ENCODE assay signal across 18 cellular contexts in genomic region chr2:242034996-242035814, GRCh38.
"Had no signal": no experiment of that assay in that cellular context is flagged by ENCODE, and none has a peak within 500 bp of the region (broad histone marks: within the 10 kb centered on the region; RNA-seq: fewer than 3 reads in every experiment).

No MANE protein-coding gene starts in this region.

- H3K4me3 Mint-ChIP-seq: activated CD4-positive, alpha-beta T cell treated with anti-CD3 and anti-CD28 coated beads, Interleukin-2, amount 10 ng/mL, durations not matched to agents 7 days and 5 days; activated T-cell treated with anti-CD3 and anti-CD28 coated beads, Interleukin-2, amount 50 U/mL, for 4 hours; naive B cell; T-helper 1 cell treated with Interleukin-12 subunit alpha and Interleukin-12 subunit beta and Interleukin-4 antibody, amounts not matched to agents 30 μg/mL and 1 μg/mL, for 36 hours had no signal

- ATAC-seq: activated T-cell treated with anti-CD3 and anti-CD28 coated beads, Interleukin-2, amount 50 U/mL, for 4 hours; gastroesophageal sphincter; SK-N-SH treated with all-trans-retinoic acid at 6 μM for 48 hours had no signal

- H3K27ac Mint-ChIP-seq: activated CD4-positive, alpha-beta T cell treated with anti-CD3 and anti-CD28 coated beads, Interleukin-2, amount 10 ng/mL, durations not matched to agents 7 days and 5 days; T-helper 1 cell treated with Interleukin-12 subunit alpha and Interleukin-12 subunit beta and Interleukin-4 antibody, amounts not matched to agents 30 μg/mL and 1 μg/mL, for 36 hours had no signal

- H3K4me3 ChIP-seq: gastroesophageal sphincter, lower lobe of right lung, suprapubic skin had no signal

- H3K36me3 ChIP-seq: gastroesophageal sphincter, lower lobe of right lung, neutrophil, suprapubic skin had no signal

- DNase-seq: activated CD4-positive, alpha-beta T cell treated with anti-CD3 and anti-CD28 coated beads, Interleukin-2, amount 10 ng/mL, durations not matched to agents 7 days and 5 days; activated CD4-positive, CD25-positive, alpha-beta regulatory T cell; activated naive CD4-positive, alpha-beta T cell treated with Interleukin-2 at 50 U/mL for 16 hours; activated T-cell treated with anti-CD3 and anti-CD28 coated beads, Interleukin-2, amount 50 U/mL, for 4 hours; cortex of kidney; effector memory CD4-positive, alpha-beta T cell; kidney; lower lobe of right lung; midbrain; naive B cell; stimulated activated CD4-positive, alpha-beta T cell treated with anti-CD3 and anti-CD28 coated beads, Interleukin-2, amount 100 ng/mL, for 48 hours; stimulated activated naive CD4-positive, alpha-beta T cell treated with Interleukin-2 at 50 U/mL for 16 hours had no signal

- H3K9me3 Mint-ChIP-seq: activated CD4-positive, alpha-beta T cell treated with anti-CD3 and anti-CD28 coated beads, Interleukin-2, amount 10 ng/mL, durations not matched to agents 7 days and 5 days; activated T-cell treated with anti-CD3 and anti-CD28 coated beads, Interleukin-2, amount 50 U/mL, for 4 hours; naive B cell; T-helper 1 cell treated with Interleukin-12 subunit alpha and Interleukin-12 subunit beta and Interleukin-4 antibody, amounts not matched to agents 30 μg/mL and 1 μg/mL, for 36 hours had no signal

- H3K27ac ChIP-seq: epithelial cell of prostate, gastroesophageal sphincter, lower lobe of right lung, neutrophil, suprapubic skin had no signal

- H3K4me1 ChIP-seq: gastroesophageal sphincter, lower lobe of right lung, suprapubic skin had no signal

- H3K9me3 ChIP-seq: gastroesophageal sphincter, lower lobe of right lung, neutrophil, suprapubic skin had no signal
